In the genomic region with DNA sequence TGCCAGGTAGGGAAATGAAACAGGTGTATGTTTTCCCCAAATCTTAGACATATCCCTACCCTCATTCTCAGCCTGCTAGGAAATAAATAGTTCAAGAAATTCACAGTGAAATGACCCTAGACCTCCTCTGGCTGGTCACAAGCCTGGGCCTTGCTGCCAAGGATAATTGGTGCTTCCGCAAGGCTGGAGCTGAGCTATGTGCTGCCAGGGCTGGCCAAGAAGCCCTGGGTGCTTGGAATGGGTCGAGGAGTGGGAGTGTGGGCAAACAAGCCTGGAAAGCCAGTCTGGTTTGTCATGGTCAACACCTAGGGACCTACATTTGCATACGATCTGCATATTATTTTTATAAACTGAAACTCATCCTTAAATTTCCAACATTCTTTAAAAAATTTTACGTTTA, we compare ENCODE assay signal across 21 cellular contexts. TPM values are rescaled to one million over a fixed set of nuclear protein-coding genes. Genes with fewer than 3 reads are reported as not detected.
"Had no signal": no experiment of that assay in that cellular context is flagged by ENCODE, and none has a peak within 500 bp of the region (broad histone marks: within the 10 kb centered on the region; RNA-seq: fewer than 3 reads in every experiment).

No MANE protein-coding gene starts in this region.

- H3K27ac ChIP-seq: thoracic aorta, upper lobe of left lung had no signal

- H3K4me3 ChIP-seq: thoracic aorta, upper lobe of left lung had no signal

- H3K27me3 ChIP-seq: upper lobe of left lung had no signal

- H3K9me3 ChIP-seq: thoracic aorta had no signal

- H3K36me3 ChIP-seq: thoracic aorta, upper lobe of left lung had no signal

- ATAC-seq: left cardiac atrium, WTC11 had no signal

- DNase-seq: activated effector memory CD4-positive, alpha-beta T cell treated with Interleukin-2 at 50 U/mL for 16 hours; activated naive CD8-positive, alpha-beta T cell treated with anti-CD3 and anti-CD28 coated beads, Interleukin-2, amount 10 ng/mL, durations not matched to agents 7 days and 5 days; amniotic stem cell; effector CD4-positive, alpha-beta T cell; left cardiac atrium; occipital lobe; stimulated activated CD4-positive, alpha-beta T cell treated with anti-CD3 and anti-CD28 coated beads, Interleukin-4, amount 100 ng/mL, for 1 hour; stimulated activated naive CD4-positive, alpha-beta T cell treated with Interleukin-2 at 50 U/mL for 16 hours; T1000; upper lobe of left lung had no signal

- H3K4me1 ChIP-seq: upper lobe of left lung had no signal

RNA-seq across cellular contexts. Expression of a gene that starts 31.3 kb away (rescaled TPM):
- total RNA-seq: activated CD4-positive, alpha-beta T cell treated with anti-CD3 and anti-CD28 coated beads for 36 hours; activated CD8-positive, alpha-beta memory T cell treated with anti-CD3 and anti-CD28 coated beads for 36 hours; activated naive CD4-positive, alpha-beta T cell treated with anti-CD3 and anti-CD28 coated beads for 36 hours; activated naive CD8-positive, alpha-beta T cell treated with anti-CD3 and anti-CD28 coated beads, Interleukin-2, amount 10 ng/mL, durations not matched to agents 7 days and 5 days; activated T-cell treated with anti-CD3 and anti-CD28 coated beads, Interleukin-2, amount 50 U/mL, for 72 hours; esophagus mucosa; frontal cortex; left cardiac atrium; mononuclear cell; myocyte; occipital lobe; renal cortical epithelial cell; thoracic aorta; upper lobe of left lung had no signal

RNA-seq across cellular contexts. Expression of a gene that starts 50.8 kb away (rescaled TPM):
- total RNA-seq: activated CD4-positive, alpha-beta T cell treated with anti-CD3 and anti-CD28 coated beads for 36 hours; activated CD8-positive, alpha-beta memory T cell treated with anti-CD3 and anti-CD28 coated beads for 36 hours; activated naive CD4-positive, alpha-beta T cell treated with anti-CD3 and anti-CD28 coated beads for 36 hours; activated naive CD8-positive, alpha-beta T cell treated with anti-CD3 and anti-CD28 coated beads, Interleukin-2, amount 10 ng/mL, durations not matched to agents 7 days and 5 days; activated T-cell treated with anti-CD3 and anti-CD28 coated beads, Interleukin-2, amount 50 U/mL, for 72 hours had no signal
